23 cellular contexts compared by ENCODE assay signal in the genomic region with DNA sequence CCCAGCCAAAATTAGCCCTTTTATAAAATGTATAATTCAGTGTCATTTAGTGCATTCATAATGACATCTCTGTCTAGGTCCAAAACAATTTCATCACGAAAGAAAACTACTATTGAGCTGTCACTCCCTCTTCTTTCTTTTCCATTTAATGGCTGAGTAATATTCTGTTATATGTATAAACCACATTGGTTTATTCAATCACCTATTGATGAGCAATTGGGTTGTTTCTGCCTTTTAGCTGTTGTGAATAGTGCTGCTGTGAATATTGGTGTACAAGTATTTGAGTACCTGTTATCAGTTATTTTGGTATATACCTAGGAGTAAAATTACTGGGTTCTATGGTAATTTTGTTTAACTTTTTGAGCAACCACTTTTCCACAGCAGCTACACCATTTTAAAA.
"Had no signal": no experiment of that assay in that cellular context is flagged by ENCODE, and none has a peak within 500 bp of the region (broad histone marks: within the 10 kb centered on the region; RNA-seq: fewer than 3 reads in every experiment).

No MANE protein-coding gene starts in this region.

- H3K27ac Mint-ChIP-seq: natural killer cell; nephron; neural progenitor cell; progenitor cell of endocrine pancreas; stimulated activated memory B cell treated with anti-CD40 and anti-IgM and Interleukin-4, amounts not matched to agents 10 μg/mL and 1 μg/mL and 100 μg/mL, for 72 hours; type B pancreatic cell had no signal

- H3K4me3 Mint-ChIP-seq: natural killer cell; nephron; neural progenitor cell; stimulated activated memory B cell treated with anti-CD40 and anti-IgM and Interleukin-4, amounts not matched to agents 10 μg/mL and 1 μg/mL and 100 μg/mL, for 72 hours; stimulated activated naive CD8-positive, alpha-beta T cell treated with anti-CD3 and anti-CD28 coated beads, Interleukin-15, amount 100 ng/mL, for 72 hours; type B pancreatic cell had no signal

- H3K27me3 Mint-ChIP-seq: progenitor cell of endocrine pancreas; stimulated activated memory B cell treated with anti-CD40 and anti-IgM and Interleukin-4, amounts not matched to agents 10 μg/mL and 1 μg/mL and 100 μg/mL, for 72 hours; stimulated activated naive CD8-positive, alpha-beta T cell treated with anti-CD3 and anti-CD28 coated beads, Interleukin-15, amount 100 ng/mL, for 72 hours; type B pancreatic cell had no signal

- ATAC-seq: natural killer cell; psoas muscle; right cardiac atrium; right lobe of liver; stimulated activated memory B cell treated with anti-CD40 and anti-IgM and Interleukin-4, amounts not matched to agents 10 μg/mL and 1 μg/mL and 100 μg/mL, for 72 hours; stimulated activated naive CD8-positive, alpha-beta T cell treated with anti-CD3 and anti-CD28 coated beads, Interleukin-15, amount 100 ng/mL, for 72 hours; stimulated activated naive CD8-positive, alpha-beta T cell treated with anti-CD3 and anti-CD28 coated beads, Interleukin-15, Interleukin-2, amounts not matched to agents 100 U/mL and 50 U/mL, for 24 hours had no signal

- H3K4me1 Mint-ChIP-seq: nephron, neural progenitor cell had no signal

- H3K9me3 Mint-ChIP-seq: natural killer cell; stimulated activated memory B cell treated with anti-CD40 and anti-IgM and Interleukin-4, amounts not matched to agents 10 μg/mL and 1 μg/mL and 100 μg/mL, for 72 hours; stimulated activated naive CD8-positive, alpha-beta T cell treated with anti-CD3 and anti-CD28 coated beads, Interleukin-15, amount 100 ng/mL, for 72 hours had no signal

- DNase-seq: natural killer cell; occipital lobe; ovary; posterior cingulate gyrus; psoas muscle; right cardiac atrium; right lobe of liver; sigmoid colon; stimulated activated CD4-positive, alpha-beta T cell treated with anti-CD3 and anti-CD28 coated beads, Interleukin-15, amount 100 ng/mL, for 24 hours; stimulated activated CD4-positive, alpha-beta T cell treated with anti-CD3 and anti-CD28 coated beads, Interleukin-2, amount 100 ng/mL, for 24 hours; stimulated activated CD4-positive, alpha-beta T cell treated with anti-CD3 and anti-CD28 coated beads, Interleukin-2, amount 100 ng/mL, for 48 hours; stimulated activated CD4-positive, alpha-beta T cell treated with anti-CD3 and anti-CD28 coated beads, Interleukin-4, amount 100 ng/mL, for 24 hours; stimulated activated naive CD4-positive, alpha-beta T cell; stimulated activated naive CD8-positive, alpha-beta T cell treated with anti-CD3 and anti-CD28 coated beads, Interleukin-15, amount 100 ng/mL, for 72 hours; stimulated activated naive CD8-positive, alpha-beta T cell treated with anti-CD3 and anti-CD28 coated beads, Interleukin-15, Interleukin-2, amounts not matched to agents 100 U/mL and 50 U/mL, for 24 hours; substantia nigra; testis; tibial artery had no signal

- H3K36me3 Mint-ChIP-seq: natural killer cell had no signal
